Comparison of ENCODE assay signal across 9 cellular contexts in genomic region chr22:30312053-30312452, GRCh38. TPM values are rescaled to one million over a fixed set of nuclear protein-coding genes. Genes with fewer than 3 reads are reported as not detected.
DNase-seq lines count a peak whose midpoint lies in the region; ATAC-seq and TF ChIP-seq lines count a peak whose summit lies in the region.
"Had no signal": no experiment of that assay in that cellular context is flagged by ENCODE, and none has a peak within 500 bp of the region (broad histone marks: within the 10 kb centered on the region; RNA-seq: fewer than 3 reads in every experiment).

No MANE protein-coding gene starts in this region.

- H3K27ac Mint-ChIP-seq in MCF 10A (ENCODE audit: low read depth, unreplicated experiment) (peak overlapping the region; percentile 63), naive B cell (peak overlapping the region; percentile 65 to 97 (median 90))

- intact Hi-C loops in MCF 10A (cut with micrococcal nuclease), result no loop called here

- no peaks in the 10 kb centered on the region for H3K27me3 Mint-ChIP-seq in MCF 10A (ENCODE audit: insufficient read depth, unreplicated experiment)
- no peaks in the 10 kb centered on the region for H3K27me3 Mint-ChIP-seq in naive B cell

- H3K27ac ChIP-seq in AG04450 (ENCODE audit: low read depth, low read length), result peak overlapping the region; percentile 47

- peak overlapping the region; percentile 4 for H3K4me3 Mint-ChIP-seq in MCF 10A (ENCODE audit: unreplicated experiment)
- H3K4me3 Mint-ChIP-seq in naive B cell, result peak overlapping the region in 6 of 8 donors; percentile 15 to 77 (median 72)

- H3K4me1 Mint-ChIP-seq in MCF 10A (ENCODE audit: insufficient read depth, unreplicated experiment) (peaks cover 47% of the 10 kb centered on the region), naive B cell (peaks cover 77 to 100% (median 92%) of the 10 kb centered on the region in 3 donors)

- CTCF ChIA-PET in AG04450 (lab: Charles Lee), result interaction anchor here (0.5 to 0.6 kb wide), 2 partner anchors 49 to 641 kb away, joined by 3 to 5 read pairs; no protein-coding TSS in a partner anchor
- CTCF ChIA-PET in MCF 10A (lab: Yijun Ruan, JAX), result interaction anchor here (0.5 to 4.7 kb wide), 4 partner anchors 16 to 916 kb away, joined by 3 to 26 read pairs (median 3); partner anchors contain the start of gene CASTOR1

- ATAC-seq in naive B cell (ENCODE audit: low read depth in 2 of 2) (no peak), GM21423 (IDR thresholded peaks at IDR 0.05; ENCODE audit: unreplicated experiment) (no peak)

- no peaks in the 10 kb centered on the region for H3K9me3 ChIP-seq in AG04450 (ENCODE audit: control insufficient read depth, insufficient read depth, low read length)

- BruUV-seq in MCF 10A (replicated peaks; lab: Mats Ljungman, UMichigan), result no TSS peak

- H3K36me3 Mint-ChIP-seq in MCF 10A (ENCODE audit: insufficient read depth, unreplicated experiment) (no peaks in the 10 kb centered on the region), naive B cell (peaks cover 0 to 4% of the 10 kb centered on the region in 2 donors)

- POLR2A ChIA-PET in AG04450 (lab: Yijun Ruan, JAX) (interaction anchor here (0.7 to 0.9 kb wide), 2 partner anchors 9 to 47 kb away, joined by 3 read pairs; no protein-coding TSS in a partner anchor), MCF 10A (lab: Yijun Ruan, JAX) (interaction anchor here (0.6 to 6.4 kb wide), 11 partner anchors 9 to 868 kb away, joined by 3 to 47 read pairs (median 6); partner anchors contain the start of genes CASTOR1, CCDC157, SF3A1 and TBC1D10A)

- H3K4me3 ChIP-seq in AG04450 (ENCODE audit: low read depth, low read length), result no peak overlapping the region

- TF ChIP-seq CTCF in AG04450 (IDR thresholded peaks at IDR 0.05; ENCODE audit: low read depth, low read length) (no peak), MCF 10A (IDR thresholded peaks at IDR 0.05; ENCODE audit: unreplicated experiment) (no peak)

- H3K9me3 Mint-ChIP-seq in MCF 10A (ENCODE audit: unreplicated experiment) (no peaks in the 10 kb centered on the region), naive B cell (no peaks in the 10 kb centered on the region)

- DNase-seq in AG04450 (ENCODE audit: low read depth, low spot score) (no peak), HT1080 (ENCODE audit: low read depth) (peak; percentile 94), MCF 10A (ENCODE audit: unreplicated experiment) (peak; percentile 89), naive B cell (no peak), NCI-H1417 treated with DMSO at 0.1 percent for 48 hours (lab: John Stamatoyannopoulos, UW) (no peak), COLO829 (ENCODE audit: low spot score) (no peak)
- no peak for DNase-seq in effector CD4-positive, alpha-beta T cell
- DNase-seq: stimulated activated CD4-positive, alpha-beta T cell treated with anti-CD3 and anti-CD28 coated beads, Interleukin-1b, Interleukin-23, amount 100 ng/mL, for 48 hours had no signal

- no peaks in the 10 kb centered on the region for H3K27me3 ChIP-seq in AG04450 (ENCODE audit: control insufficient read depth, insufficient read depth, low read length)

RNA-seq across cellular contexts. Expression of gene TBC1D10A, which starts 14.7 kb away (rescaled TPM):
- polyA plus RNA-seq in AG04450 (2011; rRNA removed), result 14.5 and 17.5 TPM in 2 replicates
- polyA minus RNA-seq in AG04450 (2011; rRNA and poly(A)+ RNA removed), result 27.6 and 30.0 TPM in 2 replicates
- total RNA-seq in HT1080 (2014; rRNA removed; shearing (Covaris generic)), result 11.1 and 12.9 TPM in 2 replicates
- polyA plus RNA-seq in HT1080 (2015; cell fraction: cytosol; rRNA removed), result 10.1 and 13.4 TPM in 2 replicates
- 21.7 and 25.2 TPM in 2 replicates for polyA plus RNA-seq in HT1080 (2015; cell fraction: nucleus; rRNA removed)
- total RNA-seq in MCF 10A (2022), result 11.1 and 13.1 TPM in 2 replicates
- polyA plus RNA-seq in naive B cell (ENCODE audit: low read depth in 6 of 6), result 10 to 100 TPM; 39.9 to 54.0 (median 40.7) TPM

RNA-seq across cellular contexts. Expression of gene CASTOR1, which starts 22.7 kb away (rescaled TPM):
- 12.0 and 15.3 TPM in 2 replicates for polyA plus RNA-seq in AG04450 (2011; rRNA removed)
- polyA minus RNA-seq in AG04450 (2011; rRNA and poly(A)+ RNA removed), result 5.9 and 7.2 TPM in 2 replicates
- 1.5 and 6.1 TPM in 2 replicates for total RNA-seq in HT1080 (2014; rRNA removed; shearing (Covaris generic))
- polyA plus RNA-seq in HT1080 (2015; cell fraction: cytosol; rRNA removed), result 11.2 and 11.4 TPM in 2 replicates
- polyA plus RNA-seq in HT1080 (2015; cell fraction: nucleus; rRNA removed), result 14.2 and 17.3 TPM in 2 replicates
- 1.2 and 4.8 TPM in 2 replicates for total RNA-seq in MCF 10A (2022)
- 10 to 100 TPM in 5 of 6 donors, not detected in 1; 11.0 to 18.5 (median 14.7) TPM for polyA plus RNA-seq in naive B cell (ENCODE audit: low read depth in 6 of 6)

RNA-seq across cellular contexts. Expression of gene SF3A1, which starts 44.6 kb away (rescaled TPM):
- polyA plus RNA-seq in AG04450 (2011; rRNA removed) (53.1 and 82.7 TPM in 2 replicates), naive B cell (ENCODE audit: low read depth in 6 of 6) (100 to 1,000 TPM in 1 of 6 donors, 10 to 100 TPM in 5; 34.1 to 110 (median 80.3) TPM)
- 110 and 164 TPM in 2 replicates for polyA minus RNA-seq in AG04450 (2011; rRNA and poly(A)+ RNA removed)
- total RNA-seq in HT1080 (2014; rRNA removed; shearing (Covaris generic)), result 54.1 and 133 TPM in 2 replicates
- 115 and 140 TPM in 2 replicates for polyA plus RNA-seq in HT1080 (2015; cell fraction: cytosol; rRNA removed)
- polyA plus RNA-seq in HT1080 (2015; cell fraction: nucleus; rRNA removed), result 206 and 230 TPM in 2 replicates
- total RNA-seq in MCF 10A (2022), result 167 and 193 TPM in 2 replicates

RNA-seq across cellular contexts. Expression of gene CCDC157, which starts 44.8 kb away (rescaled TPM):
- polyA plus RNA-seq in AG04450 (2011; rRNA removed) (1.6 and 1.8 TPM in 2 replicates), naive B cell (ENCODE audit: low read depth in 6 of 6) (1 to 10 TPM in 3 of 6 donors, under 1 TPM in 2, not detected in 1; 0.47 to 2.6 (median 1.6) TPM)
- polyA minus RNA-seq in AG04450 (2011; rRNA and poly(A)+ RNA removed), result 0.83 and 1.8 TPM in 2 replicates
- total RNA-seq in HT1080 (2014; rRNA removed; shearing (Covaris generic)), result 2.8 and 3.1 TPM in 2 replicates
- polyA plus RNA-seq in HT1080 (2015; cell fraction: cytosol; rRNA removed), result 2.0 and 2.4 TPM in 2 replicates
- polyA plus RNA-seq in HT1080 (2015; cell fraction: nucleus; rRNA removed), result 1.4 and 2.8 TPM in 2 replicates
- 1.1 and 1.7 TPM in 2 replicates for total RNA-seq in MCF 10A (2022)

RNA-seq across cellular contexts. Expression of gene OSM, which starts 45.4 kb away (rescaled TPM):
- polyA plus RNA-seq in AG04450 (2011; rRNA removed), result not detected in 2 replicates
- polyA minus RNA-seq in AG04450 (2011; rRNA and poly(A)+ RNA removed), result not detected in 2 replicates
- not detected in 2 replicates for total RNA-seq in HT1080 (2014; rRNA removed; shearing (Covaris generic))
- not detected in 2 replicates for polyA plus RNA-seq in HT1080 (2015; cell fraction: cytosol; rRNA removed)
- not detected in 2 replicates for polyA plus RNA-seq in HT1080 (2015; cell fraction: nucleus; rRNA removed)
- not detected in 2 replicates for total RNA-seq in MCF 10A (2022)
- polyA plus RNA-seq in naive B cell (ENCODE audit: low read depth in 6 of 6), result 1 to 10 TPM in 5 of 6 donors, under 1 TPM in 1; 0.66 to 4.7 (median 1.3) TPM

Comparison
In these comparisons a context has a peak if more than half of its experiments do, and no peak if none do; other contexts are left out.
1. DNase-seq: peak in HT1080 (single experiment) and MCF 10A (single experiment); none in AG04450 (single experiment), naive B cell (single experiment), effector CD4-positive, alpha-beta T cell (single experiment), NCI-H1417 treated with DMSO at 0.1 percent for 48 hours (single experiment) and COLO829 (single experiment).